21 cellular contexts compared by ENCODE assay signal in the genomic region with DNA sequence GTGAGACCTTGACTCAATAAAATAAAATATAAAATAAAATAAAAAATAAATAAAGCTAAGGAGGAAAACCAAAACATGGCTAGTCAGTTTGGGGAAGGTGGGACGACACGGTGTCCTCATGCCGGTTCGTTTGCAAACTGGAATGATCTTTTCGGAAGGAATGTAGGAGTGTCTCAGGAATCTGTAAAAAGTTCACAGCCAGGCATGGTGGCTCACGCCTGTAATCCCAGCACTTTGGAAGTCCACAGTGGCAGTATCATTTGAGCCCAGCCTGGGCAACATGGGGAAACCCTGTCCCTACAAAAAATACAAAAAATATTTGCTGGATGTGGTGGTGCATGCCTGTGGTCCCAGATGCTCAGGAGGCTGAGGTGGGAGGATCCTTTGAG. TPM values are rescaled to one million over a fixed set of nuclear protein-coding genes. Genes with fewer than 3 reads are reported as not detected.
"Had no signal": no experiment of that assay in that cellular context is flagged by ENCODE, and none has a peak within 500 bp of the region (broad histone marks: within the 10 kb centered on the region; RNA-seq: fewer than 3 reads in every experiment).

No MANE protein-coding gene starts in this region.

- H3K27me3 ChIP-seq: body of pancreas, cardiac muscle cell had no signal

- H3K9me3 ChIP-seq: body of pancreas, thoracic aorta, upper lobe of right lung had no signal

- DNase-seq: activated CD4-positive, alpha-beta T cell treated with anti-CD3 and anti-CD28 coated beads, Interleukin-2, amount 10 ng/mL, durations not matched to agents 7 days and 5 days; activated CD4-positive, CD25-positive, alpha-beta regulatory T cell treated with anti-CD3 and anti-CD28 coated beads, Interleukin-2, amount 50 U/mL, for 72 hours; activated CD8-positive, alpha-beta memory T cell treated with anti-CD3 and anti-CD28 coated beads, Interleukin-2, amount 10 ng/mL, durations not matched to agents 7 days and 5 days; activated CD8-positive, alpha-beta T cell treated with anti-CD3 and anti-CD28 coated beads for 36 hours; activated gamma-delta T cell; activated naive CD4-positive, alpha-beta T cell treated with anti-CD3 and anti-CD28 coated beads, Interleukin-2, amount 50 U/mL, for 16 hours; activated naive CD8-positive, alpha-beta T cell treated with anti-CD3 and anti-CD28 coated beads, Interleukin-2, amount 50 U/mL, for 24 hours; activated T-cell treated with anti-CD3 and anti-CD28 coated beads for 4 hours; anterior cingulate cortex; body of pancreas; occipital lobe; stimulated activated CD4-positive, alpha-beta T cell treated with anti-CD3 and anti-CD28 coated beads, Interleukin-4, amount 100 ng/mL, for 24 hours; stimulated activated naive CD4-positive, alpha-beta T cell treated with Interleukin-2 at 50 U/mL for 16 hours; T-helper 2 cell; upper lobe of right lung had no signal

- H3K4me1 ChIP-seq: body of pancreas, upper lobe of right lung had no signal

- ATAC-seq: activated CD8-positive, alpha-beta memory T cell treated with anti-CD3 and anti-CD28 coated beads, Interleukin-2, amount 10 ng/mL, durations not matched to agents 7 days and 5 days; activated CD8-positive, alpha-beta T cell treated with anti-CD3 and anti-CD28 coated beads for 36 hours; activated naive CD8-positive, alpha-beta T cell treated with anti-CD3 and anti-CD28 coated beads, Interleukin-2, amount 50 U/mL, for 24 hours; body of pancreas; sciatic nerve; upper lobe of right lung had no signal

- H3K4me3 ChIP-seq: body of pancreas, cardiac muscle cell, thoracic aorta, upper lobe of right lung had no signal

- H3K27ac ChIP-seq: body of pancreas, cardiac muscle cell, epithelial cell of prostate, thoracic aorta, upper lobe of right lung had no signal

- H3K36me3 ChIP-seq: cardiac muscle cell, thoracic aorta, upper lobe of right lung had no signal

RNA-seq across cellular contexts. Expression of a gene that starts 53.5 kb away (rescaled TPM):
- total RNA-seq: cardiac muscle cell, renal cortical epithelial cell had no signal
- polyA plus RNA-seq: cardiac muscle cell, liver had no signal
